ENCODE assay signal across 27 cellular contexts in genomic region chr13:98147521-98147920, GRCh38. TPM values are rescaled to one million over a fixed set of nuclear protein-coding genes. Genes with fewer than 3 reads are reported as not detected.
A peak's percentile ranks its signal among the peaks of the same experiment; 100 is the strongest.
DNase-seq lines count a peak whose midpoint lies in the region; ATAC-seq and TF ChIP-seq lines count a peak whose summit lies in the region.
"Had no signal": no experiment of that assay in that cellular context is flagged by ENCODE, and none has a peak within 500 bp of the region (broad histone marks: within the 10 kb centered on the region; RNA-seq: fewer than 3 reads in every experiment).

No MANE protein-coding gene starts in this region.

- no peak for TF ChIP-seq CTCF in IMR-90 (conservative IDR thresholded peaks at IDR 0.05; ENCODE audit: low read depth, low read length)
- no peak for TF ChIP-seq CTCF in astrocyte of the spinal cord (IDR thresholded peaks at IDR 0.05; ENCODE audit: low read depth, low read length)
- TF ChIP-seq CTCF in hepatocyte (IDR thresholded peaks at IDR 0.05; ENCODE audit: poor library complexity) = no peak
- TF ChIP-seq CTCF in progenitor cell of endocrine pancreas (IDR thresholded peaks at IDR 0.05; ENCODE audit: unreplicated experiment) = peak; percentile 25

- H3K36me3 Mint-ChIP-seq in progenitor cell of endocrine pancreas (ENCODE audit: insufficient read depth) = peaks cover 9% of the 10 kb centered on the region
- no peaks in the 10 kb centered on the region for H3K36me3 Mint-ChIP-seq in activated CD8-positive, alpha-beta T cell treated with anti-CD3 and anti-CD28 coated beads, Interleukin-2, amount 10 ng/mL, durations not matched to agents 7 days and 5 days (ENCODE audit: low read depth)

- peaks cover 10 to 60% of the 10 kb centered on the region in 2 experiments; a peak in 3 of 4 replicates for H3K79me1 ChIP-seq in IMR-90 (ENCODE audit: low read depth in 1 of 2, low read length in 2 of 2)

- POLR2A ChIA-PET in IMR-90 (lab: Charles Lee; ENCODE audit: unreplicated experiment) = no interaction called here
- POLR2A ChIA-PET in activated CD8-positive, alpha-beta T cell treated with anti-CD3 and anti-CD28 coated beads, Interleukin-2, amount 10 ng/mL, durations not matched to agents 7 days and 5 days (lab: Charles Lee) = no interaction called here

- dilution Hi-C loops in IMR-90 (cut with HindIII; ENCODE audit: low sequenced_read_pairs, unreplicated experiment) = no loop called here

- no peaks in the 10 kb centered on the region for H3K9me3 Mint-ChIP-seq in progenitor cell of endocrine pancreas (ENCODE audit: low read depth)
- H3K9me3 Mint-ChIP-seq in activated CD8-positive, alpha-beta T cell treated with anti-CD3 and anti-CD28 coated beads, Interleukin-2, amount 10 ng/mL, durations not matched to agents 7 days and 5 days (ENCODE audit: insufficient read depth) = no peaks in the 10 kb centered on the region
- H3K9me3 Mint-ChIP-seq: activated T-cell treated with anti-CD3 and anti-CD28 coated beads, Interleukin-2, amount 50 U/mL, for 72 hours had no signal

- H2BK20ac ChIP-seq in IMR-90 (ENCODE audit: low read depth, low read length) = no peak overlapping the region

- H3K4me3 Mint-ChIP-seq in progenitor cell of endocrine pancreas (ENCODE audit: low read depth) = no peak overlapping the region
- no peak overlapping the region for H3K4me3 Mint-ChIP-seq in activated CD8-positive, alpha-beta T cell treated with anti-CD3 and anti-CD28 coated beads, Interleukin-2, amount 10 ng/mL, durations not matched to agents 7 days and 5 days
- H3K4me3 Mint-ChIP-seq: activated T-cell treated with anti-CD3 and anti-CD28 coated beads, Interleukin-2, amount 50 U/mL, for 72 hours had no signal

- H3K4me1 ChIP-seq in IMR-90 (ENCODE audit: control insufficient read depth, insufficient read depth, low read length) = peaks cover 8% of the 10 kb centered on the region
- H3K4me1 ChIP-seq in hepatocyte (ENCODE audit: insufficient read depth) = peaks cover 39% of the 10 kb centered on the region
- H3K4me1 ChIP-seq in GM23248 (ENCODE audit: insufficient read depth) = peaks cover 15% of the 10 kb centered on the region

- no peak overlapping the region for H3K23ac ChIP-seq in IMR-90 (ENCODE audit: low read depth, low read length)

- H3K9ac ChIP-seq in IMR-90 (ENCODE audit: low read depth, low read length) (no peak overlapping the region), GM23248 (no peak overlapping the region)

- no peak overlapping the region for H2AK5ac ChIP-seq in IMR-90 (ENCODE audit: low read depth, low read length)

- peaks cover 21% of the 10 kb centered on the region for H3F3A ChIP-seq in GM23248 (ENCODE audit: insufficient read depth)

- ATAC-seq in IMR-90 (ENCODE audit: low read depth) = no peak
- no peak for ATAC-seq in activated CD8-positive, alpha-beta T cell treated with anti-CD3 and anti-CD28 coated beads, Interleukin-2, amount 10 ng/mL, durations not matched to agents 7 days and 5 days
- ATAC-seq: activated T-cell treated with anti-CD3 and anti-CD28 coated beads, Interleukin-2, amount 50 U/mL, for 72 hours; body of pancreas; left lung; mucosa of descending colon; upper lobe of right lung had no signal

- peaks cover 2% of the 10 kb centered on the region; the same call in 1 of the 2 replicates for H3K36me3 ChIP-seq in IMR-90 (ENCODE audit: control insufficient read depth, insufficient read depth, low read length)
- no peaks in the 10 kb centered on the region for H3K36me3 ChIP-seq in hepatocyte (replicated peaks; ENCODE audit: insufficient read depth, low read depth)
- H3K36me3 ChIP-seq in GM23248 (ENCODE audit: low read depth) = no peaks in the 10 kb centered on the region
- H3K36me3 ChIP-seq: HAP-1, left lung, neutrophil, upper lobe of right lung had no signal

- H3K27ac Mint-ChIP-seq in progenitor cell of endocrine pancreas = no peak overlapping the region
- no peak overlapping the region for H3K27ac Mint-ChIP-seq in activated CD8-positive, alpha-beta T cell treated with anti-CD3 and anti-CD28 coated beads, Interleukin-2, amount 10 ng/mL, durations not matched to agents 7 days and 5 days
- H3K27ac Mint-ChIP-seq: activated T-cell treated with anti-CD3 and anti-CD28 coated beads, Interleukin-2, amount 50 U/mL, for 72 hours had no signal

- H4K5ac ChIP-seq in IMR-90 (ENCODE audit: low read depth, low read length) = no peak overlapping the region

- no peak overlapping the region for H4K91ac ChIP-seq in IMR-90 (ENCODE audit: insufficient read depth, low read depth, low read length)

- no peak overlapping the region for H2BK5ac ChIP-seq in IMR-90 (ENCODE audit: low read depth, low read length, poor library complexity, severe bottlenecking)

- TF ChIP-seq RAD21 in IMR-90 (IDR thresholded peaks at IDR 0.05; ENCODE audit: low read length) = no peak

- no peak overlapping the region for H2AK9ac ChIP-seq in IMR-90 (replicated peaks; ENCODE audit: low read depth, low read length, poor library complexity)

- H3K9me2 ChIP-seq in hepatocyte (replicated peaks; ENCODE audit: insufficient read depth) (no peaks in the 10 kb centered on the region), GM23248 (ENCODE audit: insufficient read depth) (no peaks in the 10 kb centered on the region)

- in situ Hi-C loops in IMR-90 (cut with MboI; ENCODE audit: low sequenced_read_pairs) = loop anchor here (10.0 to 25.0 kb wide), 4 partner anchors 247 to 690 kb away; no protein-coding TSS in a partner anchor
- in situ Hi-C loops in astrocyte of the spinal cord (cut with HindIII; ENCODE audit: low sequenced_read_pairs) = no loop called here
- in situ Hi-C loops in GM23248 (cut with MboI) = no loop called here

- H3K4me1 Mint-ChIP-seq in progenitor cell of endocrine pancreas (ENCODE audit: low read depth) = peaks cover 44% of the 10 kb centered on the region
- H3K4me1 Mint-ChIP-seq in activated CD8-positive, alpha-beta T cell treated with anti-CD3 and anti-CD28 coated beads, Interleukin-2, amount 10 ng/mL, durations not matched to agents 7 days and 5 days (ENCODE audit: low read depth) = peaks cover 5% of the 10 kb centered on the region

- no peak overlapping the region for H3K18ac ChIP-seq in IMR-90 (ENCODE audit: low read depth, low read length)

- TF ChIP-seq POLR2A in IMR-90 (IDR thresholded peaks at IDR 0.05; ENCODE audit: low read depth, low read length) = no peak

- no peak overlapping the region for H2BK120ac ChIP-seq in IMR-90 (ENCODE audit: low read depth, low read length)

- CTCF ChIA-PET in IMR-90 (lab: Yijun Ruan, JAX) = no interaction called here
- CTCF ChIA-PET in activated CD8-positive, alpha-beta T cell treated with anti-CD3 and anti-CD28 coated beads, Interleukin-2, amount 10 ng/mL, durations not matched to agents 7 days and 5 days (lab: Charles Lee) = no interaction called here

- H4K20me1 ChIP-seq in IMR-90 (ENCODE audit: insufficient read depth, low read length) (peaks cover 72% of the 10 kb centered on the region), hepatocyte (ENCODE audit: insufficient read depth, poor library complexity, severe bottlenecking) (peaks cover 46% of the 10 kb centered on the region), GM23248 (ENCODE audit: insufficient read depth) (peaks cover 11% of the 10 kb centered on the region; the same call in 1 of the 2 replicates)

- no peak overlapping the region for H3K56ac ChIP-seq in IMR-90 (ENCODE audit: extremely low read depth, insufficient read depth, low read length)

- no CpG with 5 or more reads among the region's 5 CpGs for WGBS in IMR-90 (ENCODE audit: extremely low coverage in 2 of 2, insufficient read length in 1 of 2), 2 experiments
- WGBS in hepatocyte (ENCODE audit: low lambda C conversion rate, missing lambda C conversion rate) = 52% methylated on average over 5 of the region's 5 CpGs
- 70 to 79% methylated on average over 5 of the region's 5 CpGs for WGBS in GM23248 (ENCODE audit: low coverage in 1 of 2, low lambda C conversion rate in 2 of 2, missing lambda C conversion rate in 2 of 2), 2 experiments

- H3K27me3 ChIP-seq in IMR-90 (ENCODE audit: control insufficient read depth, insufficient read depth, low read length) = no peaks in the 10 kb centered on the region
- no peaks in the 10 kb centered on the region for H3K27me3 ChIP-seq in hepatocyte
- H3K27me3 ChIP-seq in GM23248 (replicated peaks; ENCODE audit: insufficient read depth) = no peaks in the 10 kb centered on the region
- H3K27me3 ChIP-seq: body of pancreas, upper lobe of right lung had no signal

- DNase-seq in IMR-90 = no peak
- DNase-seq in astrocyte of the spinal cord (ENCODE audit: low read depth, low spot score) = peak; percentile 13
- no peak for DNase-seq in hepatocyte (ENCODE audit: low spot score)
- no peak for DNase-seq in progenitor cell of endocrine pancreas (ENCODE audit: low spot score, unreplicated experiment)
- DNase-seq in AG08395 (ENCODE audit: low spot score) = no peak
- no peak for DNase-seq in GM23248
- DNase-seq in activated CD8-positive, alpha-beta T cell treated with anti-CD3 and anti-CD28 coated beads, Interleukin-2, amount 10 ng/mL, durations not matched to agents 7 days and 5 days = no peak
- no peak for DNase-seq in midbrain (lab: John Stamatoyannopoulos, UW)
- DNase-seq: activated CD4-positive, CD25-positive, alpha-beta regulatory T cell treated with anti-CD3 and anti-CD28 coated beads, Interleukin-2, amount 50 U/mL, for 72 hours; activated naive CD4-positive, alpha-beta T cell treated with anti-CD3 and anti-CD28 coated beads, Interleukin-2, amount 50 U/mL, for 16 hours; activated T-cell treated with anti-CD3 and anti-CD28 coated beads, Interleukin-2, amount 50 U/mL, for 72 hours; body of pancreas; cortex of kidney; left lung; mucosa of descending colon; NCI-H1048; NCI-H2081; retina; RPMI8226; T1000; upper lobe of right lung had no signal

- no peak overlapping the region for H2AFZ ChIP-seq in IMR-90 (replicated peaks; ENCODE audit: low read length, poor library complexity)
- H2AFZ ChIP-seq in hepatocyte = no peak overlapping the region
- no peak overlapping the region for H2AFZ ChIP-seq in GM23248

- peaks cover 9% of the 10 kb centered on the region for H3K9me1 ChIP-seq in IMR-90 (ENCODE audit: insufficient read depth, low read length)

- no peak overlapping the region for H3K4ac ChIP-seq in IMR-90 (ENCODE audit: low read depth, low read length)

- H3K4me2 ChIP-seq in IMR-90 (ENCODE audit: low read depth, low read length) (peak overlapping the region; percentile 30), hepatocyte (peak overlapping the region; percentile 67), GM23248 (ENCODE audit: unreplicated experiment) (no peak overlapping the region)

- no peaks in the 10 kb centered on the region for H3K27me3 Mint-ChIP-seq in progenitor cell of endocrine pancreas
- H3K27me3 Mint-ChIP-seq in activated CD8-positive, alpha-beta T cell treated with anti-CD3 and anti-CD28 coated beads, Interleukin-2, amount 10 ng/mL, durations not matched to agents 7 days and 5 days (ENCODE audit: low read depth) = peaks cover 47% of the 10 kb centered on the region

- H3K4me3 ChIP-seq in IMR-90 (ENCODE audit: insufficient read depth, low read depth, low read length) (no peak overlapping the region), astrocyte of the spinal cord (ENCODE audit: low read depth, low read length) (no peak overlapping the region), hepatocyte (no peak overlapping the region), GM23248 (no peak overlapping the region)
- H3K4me3 ChIP-seq: body of pancreas, HAP-1, left lung, mucosa of descending colon, upper lobe of right lung had no signal

- intact Hi-C loops in IMR-90 (cut with micrococcal nuclease) = loop anchor here (5.0 to 10.0 kb wide), 4 partner anchors 107 to 527 kb away; no protein-coding TSS in a partner anchor

- no peak overlapping the region for H4K8ac ChIP-seq in IMR-90 (ENCODE audit: low read depth in 2 of 2, low read length in 2 of 2)

- no peak overlapping the region for H3K14ac ChIP-seq in IMR-90 (replicated peaks; ENCODE audit: low read depth, low read length)

- BruUV-seq in IMR-90 (replicated peaks; lab: Mats Ljungman, UMichigan) = no TSS peak

- H3K79me2 ChIP-seq in hepatocyte (peaks cover 84% of the 10 kb centered on the region), GM23248 (ENCODE audit: insufficient read depth) (peaks cover 86% of the 10 kb centered on the region)

- no peaks in the 10 kb centered on the region for H3K9me3 ChIP-seq in IMR-90 (ENCODE audit: control insufficient read depth, insufficient read depth, low read length)
- H3K9me3 ChIP-seq in hepatocyte (ENCODE audit: low read depth) = no peaks in the 10 kb centered on the region
- no peaks in the 10 kb centered on the region for H3K9me3 ChIP-seq in GM23248 (ENCODE audit: low read depth)
- H3K9me3 ChIP-seq: body of pancreas, HAP-1, left lung, mucosa of descending colon, neutrophil, upper lobe of right lung had no signal

- H3K27ac ChIP-seq in IMR-90 (ENCODE audit: insufficient read depth, low read length) = no peak overlapping the region
- H3K27ac ChIP-seq in hepatocyte = no peak overlapping the region
- H3K27ac ChIP-seq in GM23248 = no peak overlapping the region
- H3K27ac ChIP-seq: body of pancreas, left lung, neutrophil, upper lobe of right lung had no signal

- H2BK15ac ChIP-seq in IMR-90 (ENCODE audit: low read depth, low read length) = no peak overlapping the region

RNA-seq across cellular contexts. Expression of gene FARP1, which starts 4.6 kb away (rescaled TPM):
- total RNA-seq in IMR-90 (2012; rRNA removed) = 48.3 and 57.0 TPM in 2 replicates
- 32.6 and 39.6 TPM in 2 replicates for polyA plus RNA-seq in IMR-90 (2012; rRNA removed)
- 25.4 and 27.9 TPM in 2 replicates for polyA plus RNA-seq in IMR-90 (2012; cell fraction: cytosol; rRNA removed)
- 49.5 and 91.9 TPM in 2 replicates for polyA plus RNA-seq in IMR-90 (2012; cell fraction: nucleus; rRNA removed; ENCODE audit: low replicate concordance)
- total RNA-seq in hepatocyte = 29.0 and 35.5 TPM in 2 replicates
- polyA plus RNA-seq in hepatocyte = 68.7 and 74.7 TPM in 2 replicates
- 266 and 278 TPM in 2 replicates for total RNA-seq in progenitor cell of endocrine pancreas
- 43.3 and 56.6 TPM in 2 replicates for total RNA-seq in GM23248 (2014; rRNA removed; shearing (Covaris generic))
- polyA plus RNA-seq in GM23248 (2016; fragmentation: Nextera tagmentation; extraction: Ambion mirVana) = 53.7 and 55.9 TPM in 2 replicates
- total RNA-seq in activated CD8-positive, alpha-beta T cell treated with anti-CD3 and anti-CD28 coated beads, Interleukin-2, amount 10 ng/mL, durations not matched to agents 7 days and 5 days = 1 to 10 TPM; 1.1 to 1.2 TPM

RNA-seq across cellular contexts. Expression of gene RNF113B, which starts 29.5 kb away (rescaled TPM):
- total RNA-seq in IMR-90 (2012; rRNA removed) = not detected in 2 replicates
- polyA plus RNA-seq in IMR-90 (2012; rRNA removed) = not detected in 2 replicates
- polyA plus RNA-seq in IMR-90 (2012; cell fraction: cytosol; rRNA removed) = not detected in 2 replicates
- polyA plus RNA-seq in IMR-90 (2012; cell fraction: nucleus; rRNA removed; ENCODE audit: low replicate concordance) = not detected in 2 replicates
- not detected in 2 replicates for total RNA-seq in hepatocyte
- 0.94 TPM in 1 of 2 replicates, not detected in the other for polyA plus RNA-seq in hepatocyte
- total RNA-seq in progenitor cell of endocrine pancreas = not detected in 2 replicates
- not detected in 2 replicates for total RNA-seq in GM23248 (2014; rRNA removed; shearing (Covaris generic))
- not detected in 2 replicates for polyA plus RNA-seq in GM23248 (2016; fragmentation: Nextera tagmentation; extraction: Ambion mirVana)
- not detected for total RNA-seq in activated CD8-positive, alpha-beta T cell treated with anti-CD3 and anti-CD28 coated beads, Interleukin-2, amount 10 ng/mL, durations not matched to agents 7 days and 5 days
- total RNA-seq: activated CD8-positive, alpha-beta memory T cell treated with anti-CD3 and anti-CD28 coated beads for 36 hours; activated T-cell treated with anti-CD3 and anti-CD28 coated beads, Interleukin-2, amount 50 U/mL, for 72 hours; body of pancreas; fibroblast of villous mesenchyme; HT1080; left lung; mucosa of descending colon; NCI-H460; upper lobe of right lung had no signal

Comparison
In these comparisons a context has a peak if more than half of its experiments do, and no peak if none do; other contexts are left out.
1. RNA of gene FARP1, which starts 4.6 kb away (total RNA-seq): 266 to 278 TPM in progenitor cell of endocrine pancreas, 48.3 to 57.0 TPM in IMR-90, 43.3 to 56.6 TPM in GM23248 and 29.0 to 35.5 TPM in hepatocyte; 1.1 to 1.2 TPM in activated CD8-positive, alpha-beta T cell treated with anti-CD3 and anti-CD28 coated beads, Interleukin-2, amount 10 ng/mL, durations not matched to agents 7 days and 5 days; every median in the first group is over 10 times any median in the second.